8 cellular contexts compared by ENCODE assay signal in the genomic region with DNA sequence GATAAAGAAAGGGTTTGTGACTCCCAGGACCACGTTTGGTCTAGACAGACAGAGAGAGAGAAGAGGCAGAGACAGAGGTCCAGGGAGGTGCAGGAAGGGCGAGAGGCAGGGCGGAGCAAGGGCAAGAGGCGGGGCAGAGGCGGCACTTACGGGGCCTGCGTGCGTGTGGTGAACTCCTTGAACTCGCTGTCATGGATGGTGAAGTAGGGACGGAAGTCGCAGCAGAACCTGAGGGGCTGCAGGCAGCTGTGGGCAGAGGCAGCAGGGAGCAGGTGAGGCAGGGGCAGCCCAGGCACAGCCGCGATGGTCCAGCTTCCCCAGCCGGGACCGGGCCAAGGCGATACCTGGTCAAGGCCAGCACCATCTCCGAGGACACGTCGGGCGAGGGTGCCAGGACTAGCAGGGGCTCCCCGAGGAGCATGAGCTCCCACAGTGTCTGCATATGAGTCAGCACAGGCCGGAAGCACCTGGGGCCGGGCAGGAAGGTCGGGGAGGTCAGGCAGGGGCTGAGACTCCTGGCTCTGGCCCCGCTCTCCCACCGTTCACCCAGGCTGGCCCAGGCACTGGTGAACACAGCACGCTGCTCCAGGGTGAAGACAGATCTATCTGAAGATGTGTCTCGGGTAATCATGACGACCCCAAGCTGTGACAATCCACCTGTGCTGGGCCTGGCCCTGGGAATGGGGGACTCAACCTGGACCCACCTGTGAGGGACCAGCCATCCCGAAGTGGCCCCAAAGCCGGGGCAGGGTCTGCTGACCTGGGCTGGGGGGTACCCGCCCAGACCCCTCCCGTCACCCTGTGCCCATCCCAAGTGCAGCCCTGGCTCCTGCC. TPM values are rescaled to one million over a fixed set of nuclear protein-coding genes. Genes with fewer than 3 reads are reported as not detected.
DNase-seq lines count a peak whose midpoint lies in the region; ATAC-seq, FAIRE-seq and TF ChIP-seq lines count a peak whose summit lies in the region.

No MANE protein-coding gene starts in this region.

- no peaks in the 10 kb centered on the region for H3K79me2 ChIP-seq in SU-DHL-6 (ENCODE audit: insufficient read depth, low read length)

- H3K4me3 ChIP-seq in SU-DHL-6 (ENCODE audit: insufficient read depth, low read length, poor library complexity, severe bottlenecking) (peak overlapping the region; percentile 46), pancreas (no peak overlapping the region)

- no peaks in the 10 kb centered on the region for H3K9me2 ChIP-seq in SU-DHL-6 (replicated peaks; ENCODE audit: insufficient read depth, low read length)

- peak overlapping the region; percentile 86 for H3K27ac ChIP-seq in SU-DHL-6 (ENCODE audit: low read depth, low read length)
- H3K27ac ChIP-seq in pancreas: no peak overlapping the region

- no peak for FAIRE-seq in pancreas (lab: Jason Lieb, UNC)

- peak overlapping the region; percentile 92 for H3K4me3 Mint-ChIP-seq in activated naive CD8-positive, alpha-beta T cell

- H2AFZ ChIP-seq in SU-DHL-6 (ENCODE audit: low read depth, low read length, severe bottlenecking): peak overlapping the region; percentile 39

- H3K27me3 Mint-ChIP-seq in activated naive CD8-positive, alpha-beta T cell: no peaks in the 10 kb centered on the region

- H3K9me3 Mint-ChIP-seq in activated naive CD8-positive, alpha-beta T cell (ENCODE audit: low read depth): no peaks in the 10 kb centered on the region

- H3K4me1 Mint-ChIP-seq in activated naive CD8-positive, alpha-beta T cell (ENCODE audit: low read depth): peaks cover 16% of the 10 kb centered on the region

- intact Hi-C loops in pancreas (cut with DNase I): no loop called here

- no peaks in the 10 kb centered on the region for H3K4me1 ChIP-seq in pancreas

- H3K27ac Mint-ChIP-seq in activated naive CD8-positive, alpha-beta T cell: peak overlapping the region; percentile 93

- WGBS in pancreas, 2 donors: 80 to 84% methylated on average over 33 of the region's 33 CpGs

- ATAC-seq in HG03064 (IDR thresholded peaks at IDR 0.05; ENCODE audit: low read depth, unreplicated experiment) (peak; percentile 59), pancreas (peak in 3 of 4 donors; percentile 38 to 77 (median 58))

- H3K27me3 ChIP-seq in SU-DHL-6 (ENCODE audit: low read length) (no peaks in the 10 kb centered on the region), pancreas (no peaks in the 10 kb centered on the region)

- H3K9me3 ChIP-seq in SU-DHL-6 (ENCODE audit: insufficient read depth, low read length) (no peaks in the 10 kb centered on the region), pancreas (no peaks in the 10 kb centered on the region)

- in situ Hi-C loops in GM18951 (cut with MboI; ENCODE audit: low sequenced_read_pairs, unreplicated experiment): no loop called here

- peaks cover 20% of the 10 kb centered on the region for H3F3A ChIP-seq in SU-DHL-6 (ENCODE audit: insufficient read depth)

- peak overlapping the region; percentile 70 for H3K9ac ChIP-seq in SU-DHL-6 (ENCODE audit: low read length)

- peak in 2 of 6 donors; percentile 29 to 38 for DNase-seq in pancreas
- no peak for DNase-seq in retina
- DNase-seq in HK-2 (ENCODE audit: unreplicated experiment): no peak
- no peak for DNase-seq in NK-92 (lab: John Stamatoyannopoulos, UW; ENCODE audit: unreplicated experiment)

- TF ChIP-seq CTCF in SU-DHL-6 (IDR thresholded peaks at IDR 0.05; ENCODE audit: insufficient read depth, low read length, poor library complexity, severe bottlenecking) (no peak), pancreas (IDR thresholded peaks at IDR 0.05) (no peak)

- H4K20me1 ChIP-seq in SU-DHL-6 (ENCODE audit: low read depth, low read length): no peaks in the 10 kb centered on the region

- H3K4me2 ChIP-seq in SU-DHL-6 (ENCODE audit: low read depth, low read length, poor library complexity, severe bottlenecking): peak overlapping the region; percentile 77

- peak; percentile 87 for TF ChIP-seq POLR2A in GM18951 (IDR thresholded peaks at IDR 0.05; ENCODE audit: extremely low read depth, insufficient read depth, insufficient read length)

- H3K36me3 ChIP-seq in SU-DHL-6 (ENCODE audit: low read length) (no peaks in the 10 kb centered on the region), pancreas (no peaks in the 10 kb centered on the region)

- no peaks in the 10 kb centered on the region for H3K36me3 Mint-ChIP-seq in activated naive CD8-positive, alpha-beta T cell

RNA-seq across cellular contexts. Expression of gene PLXNB2, which starts 7.2 kb away (rescaled TPM):
- total RNA-seq in pancreas: 100 to 1,000 TPM in 5 of 6 donors, 10 to 100 TPM in 1; 89.3 to 168 (median 113) TPM
- 100 to 1,000 TPM; 191 to 216 TPM for polyA plus RNA-seq in pancreas

RNA-seq across cellular contexts. Expression of gene DENND6B, which starts 12.1 kb away (rescaled TPM):
- 1 to 10 TPM; 4.3 to 9.5 (median 5.4) TPM for total RNA-seq in pancreas
- 10 to 100 TPM; 20.9 to 25.3 TPM for polyA plus RNA-seq in pancreas

RNA-seq across cellular contexts. Expression of gene PPP6R2, which starts 28.5 kb away (rescaled TPM):
- total RNA-seq in pancreas: 10 to 100 TPM; 21.1 to 28.7 (median 24.6) TPM
- polyA plus RNA-seq in pancreas: 10 to 100 TPM; 60.1 to 70.4 TPM

RNA-seq across cellular contexts. Expression of gene MAPK11, which starts 44.5 kb away (rescaled TPM):
- total RNA-seq in pancreas: 1 to 10 TPM; 1.3 to 3.7 (median 2.3) TPM
- 10 to 100 TPM; 13.2 to 22.2 TPM for polyA plus RNA-seq in pancreas

RNA-seq across cellular contexts. Expression of gene MAPK12, which starts 53.2 kb away (rescaled TPM):
- 1 to 10 TPM in 5 of 6 donors, under 1 TPM in 1; 0.88 to 3.8 (median 1.6) TPM for total RNA-seq in pancreas
- polyA plus RNA-seq in pancreas: 10 to 100 TPM in 1 of 2 donors, 1 to 10 TPM in 1; 6.9 to 19.2 TPM
